ENCODE assay signal across 22 cellular contexts in genomic region chr2:86301010-86301409, GRCh38. TPM values are rescaled to one million over a fixed set of nuclear protein-coding genes. Genes with fewer than 3 reads are reported as not detected.
DNase-seq lines count a peak whose midpoint lies in the region; TF ChIP-seq lines count a peak whose summit lies in the region.
"Had no signal": no experiment of that assay in that cellular context is flagged by ENCODE, and none has a peak within 500 bp of the region (broad histone marks: within the 10 kb centered on the region; RNA-seq: fewer than 3 reads in every experiment).

No MANE protein-coding gene starts in this region.

- H3K9me3 ChIP-seq in muscle layer of colon (ENCODE audit: low read length) (no peaks in the 10 kb centered on the region), uterus (no peaks in the 10 kb centered on the region), MM.1S (replicated peaks; ENCODE audit: insufficient read depth, low read length) (no peaks in the 10 kb centered on the region)
- H3K9me3 ChIP-seq: SJCRH30 had no signal

- DNase-seq in NCI-H82 (lab: John Stamatoyannopoulos, UW) (peak; percentile 20), NCI-H82 treated with DMSO at 0.1 percent for 48 hours (lab: John Stamatoyannopoulos, UW; ENCODE audit: unreplicated experiment) (no peak), dermis blood vessel endothelial cell (peak; percentile 50), uterus (peak in 1 of 2 donors; percentile 38), MM.1S (no peak), kidney tubule cell (ENCODE audit: low spot score) (no peak)
- no peak for DNase-seq in activated CD8-positive, alpha-beta memory T cell treated with anti-CD3 and anti-CD28 coated beads for 24 hours
- DNase-seq: 8988T; activated CD4-positive, alpha-beta T cell treated with anti-CD3 and anti-CD28 coated beads for 48 hours; cortex of kidney; GM23248; NCI-H1417 treated with DMSO at 0.1 percent for 48 hours; NK-92 treated with Interleukin-12 subunit alpha and Interleukin-12 subunit beta, amount 100 ng/mL, for 24 hours; stimulated activated CD4-positive, alpha-beta T cell treated with anti-CD3 and anti-CD28 coated beads, Interleukin-2, amount 100 ng/mL, for 48 hours; stimulated activated naive B cell treated with anti-CD40 and anti-IgM and Interleukin-4, amounts not matched to agents 10 μg/mL and 1 μg/mL and 100 μg/mL, for 72 hours; T-cell had no signal

- H3K4me1 ChIP-seq in muscle layer of colon (ENCODE audit: insufficient read depth, low read length) (peaks cover 75% of the 10 kb centered on the region), uterus (peaks cover 6% of the 10 kb centered on the region in 2 donors), MM.1S (ENCODE audit: low read length) (no peaks in the 10 kb centered on the region)

- no peaks in the 10 kb centered on the region for H3F3A ChIP-seq in MM.1S (ENCODE audit: insufficient read depth, low read length)

- H3K9ac ChIP-seq in muscle layer of colon (ENCODE audit: low read length) (no peak overlapping the region), MM.1S (ENCODE audit: low read length) (no peak overlapping the region)
- H3K9ac ChIP-seq: GM23248 had no signal

- H3K4me2 ChIP-seq in MM.1S (ENCODE audit: low read depth, low read length) = no peak overlapping the region
- H3K4me2 ChIP-seq: smooth muscle cell had no signal

- intact Hi-C loops in uterus (cut with DNase I; ENCODE audit: low total_unique reads) = no loop called here

- H3K4me3 ChIP-seq in muscle layer of colon (ENCODE audit: low read depth in 1 of 2, low read length in 2 of 2) = no peak overlapping the region
- H3K4me3 ChIP-seq in uterus = no peak overlapping the region
- H3K4me3 ChIP-seq in MM.1S (ENCODE audit: low read length) = no peak overlapping the region
- H3K4me3 ChIP-seq: GM23248, SJCRH30, smooth muscle cell had no signal

- H3K9me2 ChIP-seq in MM.1S (replicated peaks; ENCODE audit: insufficient read depth, low read length) = no peaks in the 10 kb centered on the region

- H4K20me1 ChIP-seq in MM.1S (ENCODE audit: insufficient read depth, low read length) = no peaks in the 10 kb centered on the region

- H3K27ac ChIP-seq in muscle layer of colon (ENCODE audit: low read depth, low read length) = peak overlapping the region; percentile 17
- peak overlapping the region; percentile 30 to 46 for H3K27ac ChIP-seq in uterus
- H3K27ac ChIP-seq in MM.1S (ENCODE audit: low read length) = no peak overlapping the region
- H3K27ac ChIP-seq: GM23248, HL-60, SJCRH30 had no signal

- no peaks in the 10 kb centered on the region for H3K79me2 ChIP-seq in MM.1S (ENCODE audit: low read length)

- no peak overlapping the region for H2AFZ ChIP-seq in MM.1S (ENCODE audit: low read length)
- H2AFZ ChIP-seq: GM23248 had no signal

- no peaks in the 10 kb centered on the region for H3K27me3 ChIP-seq in muscle layer of colon (ENCODE audit: control insufficient read depth in 1 of 2, insufficient read depth in 2 of 2, low read length in 2 of 2)
- no peaks in the 10 kb centered on the region for H3K27me3 ChIP-seq in uterus
- no peaks in the 10 kb centered on the region for H3K27me3 ChIP-seq in MM.1S (replicated peaks; ENCODE audit: insufficient read depth, low read length)
- H3K27me3 ChIP-seq: SJCRH30 had no signal

- TF ChIP-seq CTCF in uterus (IDR thresholded peaks at IDR 0.05) (no peak), MM.1S (IDR thresholded peaks at IDR 0.05; ENCODE audit: low read length) (no peak)

- no peaks in the 10 kb centered on the region for H3K36me3 ChIP-seq in muscle layer of colon (ENCODE audit: insufficient read depth, low read length)
- H3K36me3 ChIP-seq in uterus = no peaks in the 10 kb centered on the region
- no peaks in the 10 kb centered on the region for H3K36me3 ChIP-seq in MM.1S (replicated peaks; ENCODE audit: insufficient read depth, low read length)
- H3K36me3 ChIP-seq: SJCRH30 had no signal

- no peak for TF ChIP-seq POLR2A in uterus (IDR thresholded peaks at IDR 0.05)

RNA-seq across cellular contexts. Expression of gene REEP1, which starts 36.4 kb away (rescaled TPM):
- total RNA-seq in dermis blood vessel endothelial cell (4.9 and 13.4 TPM in 2 replicates), uterus (10 to 100 TPM in 3 of 4 donors, 1 to 10 TPM in 1; 9.7 to 24.5 (median 13.4) TPM)
- total RNA-seq: GM23248, MCF 10A, NCI-H460, smooth muscle cell had no signal

Comparison
In these comparisons a context has a peak if more than half of its experiments do, and no peak if none do; other contexts are left out.
1. DNase-seq: peak in NCI-H82 (single experiment) and dermis blood vessel endothelial cell (single experiment); none in NCI-H82 treated with DMSO at 0.1 percent for 48 hours (single experiment), MM.1S (single experiment), kidney tubule cell (single experiment) and activated CD8-positive, alpha-beta memory T cell treated with anti-CD3 and anti-CD28 coated beads for 24 hours (single experiment).